8 cellular contexts compared by ENCODE assay signal in the genomic region with DNA sequence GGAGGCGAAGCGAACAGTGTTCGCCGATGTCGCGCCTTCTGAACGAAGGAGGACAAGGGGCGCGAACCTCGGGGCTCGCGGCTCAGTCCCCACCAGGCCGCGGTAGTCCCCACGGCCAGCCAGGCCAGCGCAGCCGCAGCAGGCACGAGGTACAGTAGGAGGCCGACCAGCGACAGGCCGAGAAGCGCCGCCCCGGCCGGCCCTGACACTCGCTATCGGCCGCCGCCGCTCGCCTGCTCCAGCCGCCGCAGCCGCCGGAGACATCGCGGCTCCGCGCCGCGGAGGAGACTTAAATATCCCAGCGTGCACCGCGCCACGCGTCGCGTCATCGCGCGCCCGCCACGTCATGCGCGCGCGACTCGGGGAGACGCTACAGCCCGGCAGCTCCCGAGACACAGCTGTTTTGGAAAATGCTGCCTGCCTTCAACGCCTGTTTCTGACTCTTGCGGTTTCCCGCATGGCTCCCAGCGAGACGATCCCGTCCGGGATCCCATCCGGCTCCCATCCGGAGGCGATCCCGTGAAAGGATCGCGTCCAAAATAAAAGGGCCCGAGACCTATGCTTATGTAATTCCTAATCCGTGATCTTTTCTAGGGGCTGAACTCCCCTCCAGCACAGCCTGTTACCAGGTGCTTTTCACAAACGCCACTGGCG. TPM values are rescaled to one million over a fixed set of nuclear protein-coding genes. Genes with fewer than 3 reads are reported as not detected.
A peak's percentile ranks its signal among the peaks of the same experiment; 100 is the strongest.
DNase-seq lines count a peak whose midpoint lies in the region; ATAC-seq and TF ChIP-seq lines count a peak whose summit lies in the region.
"Not testable (repeated sequence)": the region's sequence is repeated elsewhere in the genome, so short reads cannot be mapped to it uniquely, and the experiment has no call there.

A gene (minus strand): TSS at position 291 of the 654 bp plus-strand sequence. CDS start 1,215 bp downstream, outside the sequence.

- peak; percentile 81 for TF ChIP-seq POLR2A in right lobe of liver (IDR thresholded peaks at IDR 0.05)

- H3K36me3 Mint-ChIP-seq in effector memory CD8-positive, alpha-beta T cell (ENCODE audit: insufficient read depth) = peaks cover 14% of the 10 kb centered on the region

- not testable (repeated sequence) for H3K4me1 Mint-ChIP-seq in effector memory CD8-positive, alpha-beta T cell (ENCODE audit: low read depth in 2 of 2)

- ATAC-seq in GM19372 (IDR thresholded peaks at IDR 0.05; ENCODE audit: low read depth, unreplicated experiment) = peak; percentile 90
- ATAC-seq in HG03103 (IDR thresholded peaks at IDR 0.05; ENCODE audit: low read depth, unreplicated experiment) = peak; percentile 79
- ATAC-seq in effector memory CD8-positive, alpha-beta T cell (replicated peaks) = peak; percentile 95
- peak; percentile 92 to 96 (median 95) for ATAC-seq in right lobe of liver

- not testable (repeated sequence) for H3K9me3 ChIP-seq in BLaER1; NT2/D1 (ENCODE audit: insufficient read depth, low read length); right lobe of liver

- H3K4me2 ChIP-seq in BLaER1 = peak within 1 kb of the TSS; percentile 61

- DNase-seq in NT2/D1 (ENCODE audit: low read depth, low spot score) = not testable (repeated sequence)
- DNase-seq in activated T-cell treated with anti-CD3 and anti-CD28 coated beads for 24 hours (ENCODE audit: low read depth) = peak; percentile 30
- peak; percentile 26 to 58 (median 42) for DNase-seq in effector memory CD8-positive, alpha-beta T cell
- DNase-seq in right lobe of liver = peak; percentile 30 to 57 (median 46)
- DNase-seq in stimulated activated CD4-positive, alpha-beta T cell treated with anti-CD3 and anti-CD28 coated beads, Interleukin-12 subunit alpha, Interleukin-12 subunit beta, amount 100 ng/mL, for 24 hours (ENCODE audit: low read depth in 2 of 2) = peak; percentile 16 to 26

- intact Hi-C loops in right lobe of liver (cut with DNase I) = not testable (repeated sequence)

- H3K4me3 ChIP-seq in BLaER1 = peak within 1 kb of the TSS; percentile 66
- peak within 1 kb of the TSS; percentile 28 for H3K4me3 ChIP-seq in NT2/D1 (ENCODE audit: insufficient read length, low read depth)
- H3K4me3 ChIP-seq in right lobe of liver = peak within 1 kb of the TSS; percentile 49 to 68 (median 59)

- not testable (repeated sequence) for H3K27me3 Mint-ChIP-seq in effector memory CD8-positive, alpha-beta T cell

- H3K4me3 Mint-ChIP-seq in effector memory CD8-positive, alpha-beta T cell = peak within 1 kb of the TSS; percentile 84 to 89

- not testable (repeated sequence) for H3K27me3 ChIP-seq in BLaER1; NT2/D1 (ENCODE audit: insufficient read depth, insufficient read length); right lobe of liver

- H3K9me3 Mint-ChIP-seq in effector memory CD8-positive, alpha-beta T cell = not testable (repeated sequence)

- WGBS in right lobe of liver (ENCODE audit: insufficient coverage, low coverage, low lambda C conversion rate, missing lambda C conversion rate) = no CpG with 5 or more reads among the region's 78 CpGs

- H3K4me1 ChIP-seq in BLaER1 = peaks cover 10% of the 10 kb centered on the region; the same call in 1 of the 2 replicates
- H3K4me1 ChIP-seq in NT2/D1 (ENCODE audit: insufficient read depth, insufficient read length); right lobe of liver: not testable (repeated sequence)

- H3K9ac ChIP-seq in BLaER1 = peak within 1 kb of the TSS; percentile 79
- peak within 1 kb of the TSS; percentile 61 for H3K9ac ChIP-seq in NT2/D1 (ENCODE audit: insufficient read length, low read depth)

- H3K27ac ChIP-seq in BLaER1 = peak within 1 kb of the TSS; percentile 72
- peak within 1 kb of the TSS; percentile 59 to 89 (median 86) for H3K27ac ChIP-seq in right lobe of liver

- not testable (repeated sequence) for H4K20me1 ChIP-seq in BLaER1

- H3K27ac Mint-ChIP-seq in effector memory CD8-positive, alpha-beta T cell = peak within 1 kb of the TSS; percentile 89 to 90

- TF ChIP-seq CTCF in right lobe of liver (IDR thresholded peaks at IDR 0.05) = not testable (repeated sequence)

- H3K36me3 ChIP-seq in BLaER1; NT2/D1 (ENCODE audit: insufficient read depth, insufficient read length, low read length); right lobe of liver: not testable (repeated sequence)

RNA-seq across cellular contexts. Expression of the gene that starts here (rescaled TPM):
- 1 to 10 TPM; 2.0 to 3.8 (median 2.6) TPM for total RNA-seq in right lobe of liver
